ENCODE assay signal across 8 cellular contexts in genomic region chr20:15708984-15709598, GRCh38.
DNase-seq lines count a peak whose midpoint lies in the region; ATAC-seq and TF ChIP-seq lines count a peak whose summit lies in the region.

No MANE protein-coding gene starts in this region.

- peaks cover 12% of the 10 kb centered on the region for H3K4me1 Mint-ChIP-seq in endothelial cell (ENCODE audit: unreplicated experiment)

- in situ Hi-C loops in G401 (cut with HindIII; ENCODE audit: low sequenced_read_pairs), result no loop called here

- intact Hi-C loops in posterior cingulate gyrus (cut with DNase I), result no loop called here

- ATAC-seq in HG02759 (IDR thresholded peaks at IDR 0.05; ENCODE audit: unreplicated experiment), result peak; percentile 75

- peak; percentile 35 for DNase-seq in activated CD4-positive, CD25-positive, alpha-beta regulatory T cell treated with anti-CD3 and anti-CD28 coated beads, Interleukin-2, amount 50 U/mL, for 72 hours
- DNase-seq in activated CD4-positive, CD25-positive, alpha-beta regulatory T cell (lab: John Stamatoyannopoulos, UW), result no peak
- DNase-seq in SHP77 (lab: John Stamatoyannopoulos, UW), result peak; percentile 27 to 35
- DNase-seq in endothelial cell (ENCODE audit: low spot score), result peak; percentile 72
- DNase-seq in posterior cingulate gyrus, result peak in 7 of 10 donors; percentile 17 to 89 (median 50)
- no peak for DNase-seq in hepatic stellate cell (ENCODE audit: low spot score)
- DNase-seq in G401 (ENCODE audit: low spot score), result no peak

- H3K4me3 Mint-ChIP-seq in endothelial cell (ENCODE audit: unreplicated experiment), result no peak overlapping the region

- H3K27me3 Mint-ChIP-seq in endothelial cell (ENCODE audit: unreplicated experiment), result no peaks in the 10 kb centered on the region

- TF ChIP-seq CTCF in endothelial cell (IDR thresholded peaks at IDR 0.05; ENCODE audit: unreplicated experiment), result peak; percentile 69

- no peaks in the 10 kb centered on the region for H3K9me3 Mint-ChIP-seq in endothelial cell (ENCODE audit: unreplicated experiment)

- H3K36me3 Mint-ChIP-seq in endothelial cell (ENCODE audit: low read depth, unreplicated experiment), result peaks cover 3% of the 10 kb centered on the region

- no peak overlapping the region for H3K27ac Mint-ChIP-seq in endothelial cell (ENCODE audit: unreplicated experiment)

Comparison
In these comparisons a context has a peak if more than half of its experiments do, and no peak if none do; other contexts are left out.
1. DNase-seq: peak in activated CD4-positive, CD25-positive, alpha-beta regulatory T cell treated with anti-CD3 and anti-CD28 coated beads, Interleukin-2, amount 50 U/mL, for 72 hours (single experiment), SHP77 (2 of 2), endothelial cell (single experiment) and posterior cingulate gyrus (7 of 10); none in activated CD4-positive, CD25-positive, alpha-beta regulatory T cell (0 of 4), hepatic stellate cell (single experiment) and G401 (single experiment).